9 cellular contexts compared by ENCODE assay signal in genomic region chr1:201309420-201309819, GRCh38. TPM values are rescaled to one million over a fixed set of nuclear protein-coding genes. Genes with fewer than 3 reads are reported as not detected.
DNase-seq lines count a peak whose midpoint lies in the region; ATAC-seq and TF ChIP-seq lines count a peak whose summit lies in the region.
"Had no signal": no experiment of that assay in that cellular context is flagged by ENCODE, and none has a peak within 500 bp of the region (broad histone marks: within the 10 kb centered on the region; RNA-seq: fewer than 3 reads in every experiment).

No MANE protein-coding gene starts in this region.

- no peaks in the 10 kb centered on the region for H3K9me3 ChIP-seq in BLaER1
- no peaks in the 10 kb centered on the region for H3K9me3 ChIP-seq in endodermal cell (ENCODE audit: control insufficient read depth, low read length)
- H3K9me3 ChIP-seq in mucosa of descending colon: no peaks in the 10 kb centered on the region

- peaks cover 9% of the 10 kb centered on the region for H3K27me3 Mint-ChIP-seq in endodermal cell (ENCODE audit: insufficient read depth)
- H3K27me3 Mint-ChIP-seq in natural killer cell (ENCODE audit: low read depth in 2 of 2): peaks cover 0 to 24% of the 10 kb centered on the region in 2 donors

- 4 to 10% methylated on average over 7 to 9 of the region's 9 CpGs for WGBS in endodermal cell (ENCODE audit: insufficient coverage in 1 of 2, insufficient read length in 1 of 2), 2 experiments

- CTCF ChIA-PET in HEK293T (lab: Yijun Ruan, JAX): interaction anchor here (1.1 to 1.6 kb wide), 2 partner anchors 11 to 37 kb away, joined by 3 to 8 read pairs; no protein-coding TSS in a partner anchor

- peak overlapping the region; percentile 92 for H3K4me2 ChIP-seq in BLaER1

- H3K9me3 Mint-ChIP-seq in endodermal cell (no peaks in the 10 kb centered on the region), natural killer cell (no peaks in the 10 kb centered on the region)
- H3K9me3 Mint-ChIP-seq: dendritic cell treated with granulocyte-macrophage colony-stimulating factor and Interleukin-4, amounts not matched to agents 40 ng/mL and 50 ng/mL, for 4 days had no signal

- H3K4me1 ChIP-seq in BLaER1 (peaks cover 86% of the 10 kb centered on the region), endodermal cell (ENCODE audit: control insufficient read depth, insufficient read depth, low read length) (peaks cover 14% of the 10 kb centered on the region), mucosa of descending colon (ENCODE audit: low read depth) (peaks cover 28% of the 10 kb centered on the region)

- POLR2A ChIA-PET in HEK293T (lab: Yijun Ruan, JAX): no interaction called here

- peaks cover 12% of the 10 kb centered on the region for H3K4me1 Mint-ChIP-seq in endodermal cell
- no peaks in the 10 kb centered on the region for H3K4me1 Mint-ChIP-seq in natural killer cell

- H3K27me3 ChIP-seq in BLaER1 (no peaks in the 10 kb centered on the region), endodermal cell (ENCODE audit: control insufficient read depth, insufficient read depth, low read length, poor library complexity, severe bottlenecking) (no peaks in the 10 kb centered on the region)

- H3K36me3 ChIP-seq in BLaER1: no peaks in the 10 kb centered on the region
- H3K36me3 ChIP-seq in endodermal cell (ENCODE audit: control insufficient read depth, insufficient read depth, low read length): no peaks in the 10 kb centered on the region
- H3K36me3 ChIP-seq in mucosa of descending colon (ENCODE audit: low read depth): no peaks in the 10 kb centered on the region

- no peaks in the 10 kb centered on the region for H4K20me1 ChIP-seq in BLaER1

- H3K27ac Mint-ChIP-seq in endodermal cell (peak overlapping the region; percentile 80), natural killer cell (no peak overlapping the region)
- H3K27ac Mint-ChIP-seq: dendritic cell treated with granulocyte-macrophage colony-stimulating factor and Interleukin-4, amounts not matched to agents 40 ng/mL and 50 ng/mL, for 4 days had no signal

- ATAC-seq in mucosa of descending colon (peak; percentile 88), natural killer cell (no peak), GM21576 (IDR thresholded peaks at IDR 0.05; ENCODE audit: unreplicated experiment) (no peak), HG03039 (IDR thresholded peaks at IDR 0.05; ENCODE audit: unreplicated experiment) (no peak)

- H3K4me3 ChIP-seq in BLaER1 (no peak overlapping the region), endodermal cell (ENCODE audit: low read length) (no peak overlapping the region), mucosa of descending colon (no peak overlapping the region)

- H3K9ac ChIP-seq in BLaER1 (0 out of 2 replicates have a peak overlapping the region, but pooled peaks have one; percentile 17), endodermal cell (ENCODE audit: extremely low read depth, low read length, poor library complexity, severe bottlenecking) (peak overlapping the region; percentile 70)

- TF ChIP-seq CTCF in endodermal cell (conservative IDR thresholded peaks at IDR 0.05) (peak; percentile 59), mucosa of descending colon (IDR thresholded peaks at IDR 0.05) (no peak), natural killer cell (IDR thresholded peaks at IDR 0.05) (no peak)

- intact Hi-C loops in mucosa of descending colon (cut with DNase I, micrococcal nuclease) (no loop called here), natural killer cell (cut with micrococcal nuclease) (no loop called here)

- H3K27ac ChIP-seq in BLaER1: peak overlapping the region; percentile 74
- peak overlapping the region; percentile 15 for H3K27ac ChIP-seq in endodermal cell (ENCODE audit: low read depth, low read length)

- H3K36me3 Mint-ChIP-seq in endodermal cell (ENCODE audit: low read depth) (no peaks in the 10 kb centered on the region), natural killer cell (no peaks in the 10 kb centered on the region)

- H3K4me3 Mint-ChIP-seq in endodermal cell: no peak overlapping the region
- H3K4me3 Mint-ChIP-seq in natural killer cell: no peak overlapping the region
- H3K4me3 Mint-ChIP-seq: dendritic cell treated with granulocyte-macrophage colony-stimulating factor and Interleukin-4, amounts not matched to agents 40 ng/mL and 50 ng/mL, for 4 days had no signal

- DNase-seq in HEK293T (ENCODE audit: extremely low spot score) (peak; percentile 68), NCI-H748 treated with DMSO at 0.1 percent for 48 hours (lab: John Stamatoyannopoulos, UW) (peak; percentile 68), endodermal cell (peak; percentile 92), mucosa of descending colon (peak; percentile 82 to 87 (median 83)), natural killer cell (no peak)

TF ChIP-seq in HEK293T, 16 proteins besides CTCF, POLR2A, EP300 and RAD21:
- TF ChIP-seq FOXK2 (IDR thresholded peaks at IDR 0.05) (no peak), SP1 (IDR thresholded peaks at IDR 0.05) (no peak), L3MBTL2 (conservative IDR thresholded peaks at IDR 0.05) (peak; percentile 45; the same call in 1 of the 2 replicates), BHLHE40 (IDR thresholded peaks at IDR 0.05; ENCODE audit: borderline replicate concordance) (0 out of 2 replicates have a peak, but pooled peaks have one; percentile 26)
- TF ChIP-seq, protein P1, sequence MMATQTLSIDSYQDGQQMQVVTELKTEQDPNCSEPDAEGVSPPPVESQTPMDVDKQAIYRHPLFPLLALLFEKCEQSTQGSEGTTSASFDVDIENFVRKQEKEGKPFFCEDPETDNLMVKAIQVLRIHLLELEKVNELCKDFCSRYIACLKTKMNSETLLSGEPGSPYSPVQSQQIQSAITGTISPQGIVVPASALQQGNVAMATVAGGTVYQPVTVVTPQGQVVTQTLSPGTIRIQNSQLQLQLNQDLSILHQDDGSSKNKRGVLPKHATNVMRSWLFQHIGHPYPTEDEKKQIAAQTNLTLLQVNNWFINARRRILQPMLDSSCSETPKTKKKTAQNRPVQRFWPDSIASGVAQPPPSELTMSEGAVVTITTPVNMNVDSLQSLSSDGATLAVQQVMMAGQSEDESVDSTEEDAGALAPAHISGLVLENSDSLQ (IDR thresholded peaks at IDR 0.05): no peak

RNA-seq across cellular contexts. Expression of gene PKP1, which starts 26.1 kb away (rescaled TPM):
- total RNA-seq in endodermal cell (under 1 TPM; 0.18 to 0.44 TPM), mucosa of descending colon (under 1 TPM in 2 of 3 donors, not detected in 1; 0.27 to 0.41 TPM), natural killer cell (not detected)
- not detected for polyA plus RNA-seq in endodermal cell (2013, experiment 1 of 2)
- polyA plus RNA-seq in endodermal cell (2013, experiment 2 of 2): not detected
